In genomic region chr14:25680511-25680910, GRCh38 we compare ENCODE assay signal across 3 cellular contexts.
A peak's percentile ranks its signal among the peaks of the same experiment; 100 is the strongest.
DNase-seq lines count a peak whose midpoint lies in the region; ATAC-seq, FAIRE-seq and TF ChIP-seq lines count a peak whose summit lies in the region.
"Not testable (repeated sequence)": the region's sequence is repeated elsewhere in the genome, so short reads cannot be mapped to it uniquely, and the experiment has no call there.

No MANE protein-coding gene starts in this region.

- DNase-seq in A549 (ENCODE audit: low read depth in 1 of 2, low spot score in 1 of 2); HepG2 (ENCODE audit: low spot score): not testable (repeated sequence)

- TF ChIP-seq CTCF in A549 (IDR thresholded peaks at IDR 0.05); C4-2B (conservative IDR thresholded peaks at IDR 0.05); HepG2 (CRISPR knock-in tag; IDR thresholded peaks at IDR 0.05): not testable (repeated sequence)

- H3K27me3 ChIP-seq in HepG2 (ENCODE audit: control insufficient read depth in 1 of 2, insufficient read depth in 2 of 2, low read length in 2 of 2) = not testable (repeated sequence)

- not testable (repeated sequence) for H3K4me2 ChIP-seq in A549; HepG2 (ENCODE audit: low read depth, low read length)

- H3K79me2 ChIP-seq in HepG2 (ENCODE audit: insufficient read depth, low read length) = not testable (repeated sequence)

- not testable (repeated sequence) for ATAC-seq in A549, HepG2

- not testable (repeated sequence) for H3K27ac ChIP-seq in A549; HepG2 (ENCODE audit: extremely low read length, insufficient read depth, low read length)
- peak overlapping the region; percentile 84 for H3K27ac ChIP-seq in C4-2B

- H3K9ac ChIP-seq in HepG2 (ENCODE audit: insufficient read depth, low read depth, low read length) = not testable (repeated sequence)

- not testable (repeated sequence) for H3K36me3 ChIP-seq in HepG2 (replicated peaks in 1 of 2; ENCODE audit: control insufficient read depth in 1 of 2, insufficient read depth in 2 of 2, low read length in 2 of 2)

- not testable (repeated sequence) for H3K9me3 ChIP-seq in A549
- peaks cover 97% of the 10 kb centered on the region for H3K9me3 ChIP-seq in HepG2 (ENCODE audit: low read length)

- not testable (repeated sequence) for H4K20me1 ChIP-seq in HepG2 (ENCODE audit: insufficient read depth, low read length)

- POLR2A ChIA-PET in A549 (lab: Yijun Ruan, JAX); HepG2 (lab: Yijun Ruan, JAX): not testable (repeated sequence)

- not testable (repeated sequence) for H2AFZ ChIP-seq in HepG2 (ENCODE audit: low read length)

- in situ Hi-C loops in HepG2 (cut with HindIII; ENCODE audit: extremely low pct_ligation_motif_present, low pct_unique_long_range_greater_than_20kb) = not testable (repeated sequence)

- not testable (repeated sequence) for TF ChIP-seq EP300 in A549 (IDR thresholded peaks at IDR 0.05); HepG2 (IDR thresholded peaks at IDR 0.05; ENCODE audit: low read depth in 2 of 2, low read length in 2 of 2); HepG2 (CRISPR knock-in tag; IDR thresholded peaks at IDR 0.05; ENCODE audit: borderline replicate concordance)

- CTCF ChIA-PET in A549 (lab: Yijun Ruan, JAX); HepG2 (lab: Yijun Ruan, JAX; ENCODE audit: low intra/inter-chr PET ratio, low total read pairs): not testable (repeated sequence)

- TF ChIP-seq RAD21 in A549 (conservative IDR thresholded peaks at IDR 0.05 in 1 of 2, IDR thresholded peaks at IDR 0.05 in 1 of 2); HepG2 (CRISPR knock-in tag; IDR thresholded peaks at IDR 0.05): not testable (repeated sequence)

- TF ChIP-seq POLR2A in A549 (IDR thresholded peaks at IDR 0.05; ENCODE audit: low read length); HepG2 (IDR thresholded peaks at IDR 0.05; ENCODE audit: insufficient read depth in 1 of 2, low read depth in 2 of 2, low read length in 2 of 2): not testable (repeated sequence)

- not testable (repeated sequence) for BruUV-seq in HepG2 (replicated peaks; lab: Mats Ljungman, UMichigan)

- WGBS in A549 (ENCODE audit: missing lambda C conversion rate) = 6% methylated on average over 4 of the region's 4 CpGs
- WGBS in HepG2 (ENCODE audit: low lambda C conversion rate) = 21% methylated on average over 4 of the region's 4 CpGs

- not testable (repeated sequence) for FAIRE-seq in A549 (lab: Jason Lieb, UNC); HepG2 (lab: Jason Lieb, UNC)

- H3K4me3 ChIP-seq in A549; HepG2 (replicated peaks in 1 of 3; ENCODE audit: insufficient read depth in 1 of 3, low read depth in 2 of 3, low read length in 3 of 3): not testable (repeated sequence)

- intact Hi-C loops in HepG2 (cut with micrococcal nuclease; ENCODE audit: unreplicated experiment) = not testable (repeated sequence)

- not testable (repeated sequence) for H3K4me1 ChIP-seq in A549; HepG2 (ENCODE audit: insufficient read depth, low read length)

TF ChIP-seq in A549, 52 proteins besides CTCF, POLR2A, EP300 and RAD21:
- TF ChIP-seq MAFK (IDR thresholded peaks at IDR 0.05; ENCODE audit: partially characterized antibody) = peak; percentile 49
TF ChIP-seq in A549: peak in this region for 1; not testable (repeated sequence) for 51.

TF ChIP-seq in HepG2, 621 proteins besides CTCF, POLR2A, EP300 and RAD21:
- TF ChIP-seq MAFK (conservative IDR thresholded peaks at IDR 0.05 in 1 of 2, IDR thresholded peaks at IDR 0.05 in 1 of 2; ENCODE audit: low read length in 2 of 2) (peak; percentile 62 to 69), MAFF (IDR thresholded peaks at IDR 0.05; ENCODE audit: low read depth, low read length) (peak; percentile 72)
